ENCODE assay signal across 1 cellular context in the genomic region with DNA sequence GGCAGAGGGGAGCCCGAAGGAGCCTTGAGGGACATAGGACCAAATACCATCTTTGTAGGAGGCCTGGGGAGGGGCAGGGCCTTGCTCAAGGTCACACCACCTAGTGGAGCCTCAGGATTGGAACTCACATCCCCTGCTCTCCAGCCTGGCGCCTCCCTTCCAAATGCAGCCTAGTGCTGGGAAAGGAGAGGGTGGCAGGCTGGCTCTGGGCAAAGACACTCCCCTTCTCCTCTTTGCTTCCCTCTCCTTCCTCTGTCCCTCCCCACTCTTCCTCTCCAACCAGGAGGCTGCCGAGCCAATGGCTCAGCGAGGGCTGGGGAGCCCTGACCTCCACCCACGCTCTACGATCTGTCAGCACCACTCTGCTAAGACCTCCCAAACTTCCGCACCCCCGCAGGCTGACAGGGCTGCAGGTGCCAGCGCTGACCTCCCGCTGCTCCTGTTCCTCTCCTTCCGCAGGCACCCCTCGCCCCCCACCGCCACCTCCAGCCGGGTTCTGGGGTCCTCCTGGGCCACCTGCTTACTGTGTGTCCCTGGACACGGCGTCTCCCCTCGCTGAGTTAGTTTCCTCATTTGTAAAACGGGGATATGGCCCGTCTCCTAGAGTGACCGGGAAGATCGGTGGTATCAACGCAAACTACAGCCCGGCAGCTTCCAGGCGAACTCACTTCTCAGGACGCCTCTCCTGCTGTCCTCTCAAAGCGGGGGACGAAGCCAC.
TF ChIP-seq lines count a peak whose summit lies in the region.

No MANE protein-coding gene starts in this region.

TF ChIP-seq in HepG2, 621 proteins besides CTCF, POLR2A, EP300 and RAD21 (continued from another document and continues in another):
- no peak for TF ChIP-seq KAT2B (IDR thresholded peaks at IDR 0.05; ENCODE audit: borderline replicate concordance, low read depth, low read length)
- TF ChIP-seq, protein P1, sequence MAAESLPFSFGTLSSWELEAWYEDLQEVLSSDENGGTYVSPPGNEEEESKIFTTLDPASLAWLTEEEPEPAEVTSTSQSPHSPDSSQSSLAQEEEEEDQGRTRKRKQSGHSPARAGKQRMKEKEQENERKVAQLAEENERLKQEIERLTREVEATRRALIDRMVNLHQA (CRISPR knock-in tag; IDR thresholded peaks at IDR 0.05), result no peak
- no peak for TF ChIP-seq ARNT2 (CRISPR knock-in tag; IDR thresholded peaks at IDR 0.05; ENCODE audit: low read depth)
- 0 out of 4 replicates have a peak, but pooled peaks of 1 of the 2 experiments have one; percentile 33 for TF ChIP-seq NR2F1 (CRISPR knock-in tag; IDR thresholded peaks at IDR 0.05)
- no peak for TF ChIP-seq ZZZ3 (CRISPR knock-in tag; IDR thresholded peaks at IDR 0.05; ENCODE audit: borderline replicate concordance)
- TF ChIP-seq ZNF24 (IDR thresholded peaks at IDR 0.05), result no peak
- no peak for TF ChIP-seq SIN3A (IDR thresholded peaks at IDR 0.05; ENCODE audit: borderline replicate concordance, low read depth, low read length)
- TF ChIP-seq, protein P2, sequence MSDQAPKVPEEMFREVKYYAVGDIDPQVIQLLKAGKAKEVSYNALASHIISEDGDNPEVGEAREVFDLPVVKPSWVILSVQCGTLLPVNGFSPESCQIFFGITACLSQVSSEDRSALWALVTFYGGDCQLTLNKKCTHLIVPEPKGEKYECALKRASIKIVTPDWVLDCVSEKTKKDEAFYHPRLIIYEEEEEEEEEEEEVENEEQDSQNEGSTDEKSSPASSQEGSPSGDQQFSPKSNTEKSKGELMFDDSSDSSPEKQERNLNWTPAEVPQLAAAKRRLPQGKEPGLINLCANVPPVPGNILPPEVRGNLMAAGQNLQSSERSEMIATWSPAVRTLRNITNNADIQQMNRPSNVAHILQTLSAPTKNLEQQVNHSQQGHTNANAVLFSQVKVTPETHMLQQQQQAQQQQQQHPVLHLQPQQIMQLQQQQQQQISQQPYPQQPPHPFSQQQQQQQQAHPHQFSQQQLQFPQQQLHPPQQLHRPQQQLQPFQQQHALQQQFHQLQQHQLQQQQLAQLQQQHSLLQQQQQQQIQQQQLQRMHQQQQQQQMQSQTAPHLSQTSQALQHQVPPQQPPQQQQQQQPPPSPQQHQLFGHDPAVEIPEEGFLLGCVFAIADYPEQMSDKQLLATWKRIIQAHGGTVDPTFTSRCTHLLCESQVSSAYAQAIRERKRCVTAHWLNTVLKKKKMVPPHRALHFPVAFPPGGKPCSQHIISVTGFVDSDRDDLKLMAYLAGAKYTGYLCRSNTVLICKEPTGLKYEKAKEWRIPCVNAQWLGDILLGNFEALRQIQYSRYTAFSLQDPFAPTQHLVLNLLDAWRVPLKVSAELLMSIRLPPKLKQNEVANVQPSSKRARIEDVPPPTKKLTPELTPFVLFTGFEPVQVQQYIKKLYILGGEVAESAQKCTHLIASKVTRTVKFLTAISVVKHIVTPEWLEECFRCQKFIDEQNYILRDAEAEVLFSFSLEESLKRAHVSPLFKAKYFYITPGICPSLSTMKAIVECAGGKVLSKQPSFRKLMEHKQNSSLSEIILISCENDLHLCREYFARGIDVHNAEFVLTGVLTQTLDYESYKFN (CRISPR knock-in tag; conservative IDR thresholded peaks at IDR 0.05), result peak; percentile 12; the same call in 1 of the 2 replicates
- no peak for TF ChIP-seq ZNF615 (CRISPR knock-in tag; IDR thresholded peaks at IDR 0.05; ENCODE audit: borderline replicate concordance)
- TF ChIP-seq NFKBIZ (CRISPR knock-in tag; IDR thresholded peaks at IDR 0.05), result no peak; the same call in 1 of the 2 replicates
- peak; percentile 41 for TF ChIP-seq PHF8 (CRISPR knock-in tag; IDR thresholded peaks at IDR 0.05)
- no peak for TF ChIP-seq HES4 (CRISPR knock-in tag; IDR thresholded peaks at IDR 0.05; ENCODE audit: borderline replicate concordance)
- TF ChIP-seq, protein P3, sequence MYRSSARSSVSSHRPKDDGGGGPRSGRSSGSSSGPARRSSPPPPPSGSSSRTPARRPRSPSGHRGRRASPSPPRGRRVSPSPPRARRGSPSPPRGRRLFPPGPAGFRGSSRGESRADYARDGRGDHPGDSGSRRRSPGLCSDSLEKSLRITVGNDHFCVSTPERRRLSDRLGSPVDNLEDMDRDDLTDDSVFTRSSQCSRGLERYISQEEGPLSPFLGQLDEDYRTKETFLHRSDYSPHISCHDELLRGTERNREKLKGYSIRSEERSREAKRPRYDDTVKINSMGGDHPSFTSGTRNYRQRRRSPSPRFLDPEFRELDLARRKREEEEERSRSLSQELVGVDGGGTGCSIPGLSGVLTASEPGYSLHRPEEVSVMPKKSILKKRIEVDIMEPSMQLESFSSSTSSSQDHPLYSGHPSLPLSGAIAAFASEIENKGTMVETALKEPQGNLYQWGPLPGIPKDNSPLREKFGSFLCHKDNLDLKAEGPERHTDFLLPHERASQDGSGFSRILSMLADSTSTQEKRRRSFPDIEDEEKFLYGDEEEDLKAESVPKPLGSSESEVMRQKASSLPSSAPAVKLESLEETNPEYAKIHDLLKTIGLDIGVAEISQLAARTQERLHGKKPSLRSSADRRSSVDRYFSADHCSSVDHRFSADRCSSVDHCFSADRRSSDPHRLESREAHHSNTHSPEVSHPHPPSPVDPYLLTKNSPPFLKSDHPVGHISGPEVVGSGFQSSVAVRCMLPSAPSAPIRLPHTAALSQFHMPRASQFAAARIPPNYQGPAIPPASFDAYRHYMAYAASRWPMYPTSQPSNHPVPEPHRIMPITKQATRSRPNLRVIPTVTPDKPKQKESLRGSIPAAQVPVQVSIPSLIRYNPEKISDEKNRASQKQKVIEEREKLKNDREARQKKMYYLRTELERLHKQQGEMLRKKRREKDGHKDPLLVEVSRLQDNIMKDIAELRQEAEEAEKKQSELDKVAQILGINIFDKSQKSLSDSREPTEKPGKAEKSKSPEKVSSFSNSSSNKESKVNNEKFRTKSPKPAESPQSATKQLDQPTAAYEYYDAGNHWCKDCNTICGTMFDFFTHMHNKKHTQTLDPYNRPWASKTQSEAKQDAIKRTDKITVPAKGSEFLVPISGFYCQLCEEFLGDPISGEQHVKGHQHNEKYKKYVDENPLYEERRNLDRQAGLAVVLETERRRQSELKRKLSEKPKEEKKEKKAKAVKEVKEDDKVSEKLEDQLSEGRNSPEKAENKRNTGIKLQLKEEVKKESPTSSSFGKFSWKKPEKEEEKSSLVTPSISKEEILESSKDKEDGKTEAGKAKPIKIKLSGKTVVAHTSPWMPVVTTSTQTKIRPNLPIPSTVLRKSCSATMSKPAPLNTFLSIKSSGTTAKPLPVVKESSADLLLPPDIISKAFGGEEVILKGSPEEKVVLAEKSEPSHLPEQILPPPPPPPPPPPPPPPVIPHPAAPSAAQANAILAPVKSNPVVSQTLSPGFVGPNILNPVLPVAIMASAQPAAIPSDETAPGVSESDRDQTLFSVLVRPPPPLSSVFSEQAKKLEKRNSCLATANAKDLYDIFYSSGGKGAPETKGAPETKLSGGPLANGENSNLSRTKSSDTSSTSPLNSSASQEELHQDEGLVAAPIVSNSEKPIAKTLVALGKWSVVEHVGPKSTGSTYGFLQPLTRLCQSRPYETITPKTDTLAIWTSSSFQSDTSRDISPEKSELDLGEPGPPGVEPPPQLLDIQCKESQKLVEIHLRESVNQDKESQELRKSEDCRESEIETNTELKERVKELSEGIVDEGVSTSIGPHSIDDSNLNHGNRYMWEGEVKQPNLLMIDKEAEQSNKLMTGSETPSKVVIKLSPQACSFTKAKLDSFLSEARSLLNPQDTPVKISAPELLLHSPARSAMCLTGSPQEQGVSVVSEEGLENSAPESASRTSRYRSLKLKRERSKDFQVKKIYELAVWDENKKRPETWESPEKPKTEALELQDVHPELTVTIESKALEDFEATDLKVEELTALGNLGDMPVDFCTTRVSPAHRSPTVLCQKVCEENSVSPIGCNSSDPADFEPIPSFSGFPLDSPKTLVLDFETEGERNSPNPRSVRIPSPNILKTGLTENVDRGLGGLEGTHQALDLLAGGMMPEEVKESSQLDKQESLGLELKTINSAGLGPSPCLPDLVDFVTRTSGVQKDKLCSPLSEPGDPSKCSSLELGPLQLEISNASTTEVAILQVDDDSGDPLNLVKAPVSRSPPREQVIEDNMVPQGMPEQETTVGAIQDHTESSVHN (CRISPR knock-in tag; IDR thresholded peaks at IDR 0.05), result no peak
- TF ChIP-seq, protein P4, sequence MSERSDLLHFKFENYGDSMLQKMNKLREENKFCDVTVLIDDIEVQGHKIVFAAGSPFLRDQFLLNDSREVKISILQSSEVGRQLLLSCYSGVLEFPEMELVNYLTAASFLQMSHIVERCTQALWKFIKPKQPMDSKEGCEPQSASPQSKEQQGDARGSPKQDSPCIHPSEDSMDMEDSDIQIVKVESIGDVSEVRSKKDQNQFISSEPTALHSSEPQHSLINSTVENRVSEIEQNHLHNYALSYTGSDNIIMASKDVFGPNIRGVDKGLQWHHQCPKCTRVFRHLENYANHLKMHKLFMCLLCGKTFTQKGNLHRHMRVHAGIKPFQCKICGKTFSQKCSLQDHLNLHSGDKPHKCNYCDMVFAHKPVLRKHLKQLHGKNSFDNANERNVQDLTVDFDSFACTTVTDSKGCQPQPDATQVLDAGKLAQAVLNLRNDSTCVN (CRISPR knock-in tag; IDR thresholded peaks at IDR 0.05; ENCODE audit: borderline replicate concordance), result no peak; the same call in 1 of the 2 replicates
- TF ChIP-seq, protein P5, sequence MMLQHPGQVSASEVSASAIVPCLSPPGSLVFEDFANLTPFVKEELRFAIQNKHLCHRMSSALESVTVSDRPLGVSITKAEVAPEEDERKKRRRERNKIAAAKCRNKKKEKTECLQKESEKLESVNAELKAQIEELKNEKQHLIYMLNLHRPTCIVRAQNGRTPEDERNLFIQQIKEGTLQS (CRISPR knock-in tag; IDR thresholded peaks at IDR 0.05), result no peak
- no peak for TF ChIP-seq ZNF251 (CRISPR knock-in tag; IDR thresholded peaks at IDR 0.05)
- TF ChIP-seq, protein P6, sequence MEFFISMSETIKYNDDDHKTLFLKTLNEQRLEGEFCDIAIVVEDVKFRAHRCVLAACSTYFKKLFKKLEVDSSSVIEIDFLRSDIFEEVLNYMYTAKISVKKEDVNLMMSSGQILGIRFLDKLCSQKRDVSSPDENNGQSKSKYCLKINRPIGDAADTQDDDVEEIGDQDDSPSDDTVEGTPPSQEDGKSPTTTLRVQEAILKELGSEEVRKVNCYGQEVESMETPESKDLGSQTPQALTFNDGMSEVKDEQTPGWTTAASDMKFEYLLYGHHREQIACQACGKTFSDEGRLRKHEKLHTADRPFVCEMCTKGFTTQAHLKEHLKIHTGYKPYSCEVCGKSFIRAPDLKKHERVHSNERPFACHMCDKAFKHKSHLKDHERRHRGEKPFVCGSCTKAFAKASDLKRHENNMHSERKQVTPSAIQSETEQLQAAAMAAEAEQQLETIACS (CRISPR knock-in tag; IDR thresholded peaks at IDR 0.05), result no peak
- TF ChIP-seq PAX8 (CRISPR knock-in tag; IDR thresholded peaks at IDR 0.05; ENCODE audit: borderline replicate concordance), result no peak
- TF ChIP-seq CHCHD3 (CRISPR knock-in tag; IDR thresholded peaks at IDR 0.05), result no peak
- no peak for TF ChIP-seq YEATS4 (CRISPR knock-in tag; IDR thresholded peaks at IDR 0.05; ENCODE audit: borderline replicate concordance)
- no peak for TF ChIP-seq TBP (CRISPR knock-in tag; IDR thresholded peaks at IDR 0.05)
- no peak for TF ChIP-seq PRPF4 (IDR thresholded peaks at IDR 0.05; ENCODE audit: low read depth, low read length, poor library complexity, severe bottlenecking)
- TF ChIP-seq ZNF7 (CRISPR knock-in tag; IDR thresholded peaks at IDR 0.05), result no peak
- TF ChIP-seq ZNF768 (CRISPR knock-in tag; IDR thresholded peaks at IDR 0.05), result no peak; the same call in 1 of the 2 replicates
- TF ChIP-seq, protein P7, sequence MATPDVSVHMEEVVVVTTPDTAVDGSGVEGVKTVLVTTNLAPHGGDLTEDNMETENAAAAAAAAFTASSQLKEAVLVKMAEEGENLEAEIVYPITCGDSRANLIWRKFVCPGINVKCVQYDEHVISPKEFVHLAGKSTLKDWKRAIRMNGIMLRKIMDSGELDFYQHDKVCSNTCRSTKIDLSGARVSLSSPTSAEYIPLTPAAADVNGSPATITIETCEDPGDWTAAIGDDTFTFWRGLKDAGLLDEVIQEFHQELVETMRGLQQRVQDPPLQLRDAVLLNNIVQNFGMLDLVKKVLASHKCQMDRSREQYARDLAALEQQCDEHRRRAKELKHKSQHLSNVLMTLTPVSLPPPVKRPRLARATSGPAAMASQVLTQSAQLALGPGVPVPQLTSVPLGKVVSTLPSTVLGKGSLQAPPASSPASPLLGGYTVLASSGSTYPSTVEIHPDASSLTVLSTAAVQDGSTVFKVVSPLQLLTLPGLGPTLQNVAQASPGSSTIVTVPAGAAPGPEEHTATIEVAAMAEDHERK (CRISPR knock-in tag; IDR thresholded peaks at IDR 0.05; ENCODE audit: low read depth), result no peak
- no peak for TF ChIP-seq ZNF672 (CRISPR knock-in tag; IDR thresholded peaks at IDR 0.05)
- TF ChIP-seq MIER3 (CRISPR knock-in tag; IDR thresholded peaks at IDR 0.05; ENCODE audit: borderline replicate concordance), result no peak; the same call in 1 of the 2 replicates
- TF ChIP-seq, protein P8, sequence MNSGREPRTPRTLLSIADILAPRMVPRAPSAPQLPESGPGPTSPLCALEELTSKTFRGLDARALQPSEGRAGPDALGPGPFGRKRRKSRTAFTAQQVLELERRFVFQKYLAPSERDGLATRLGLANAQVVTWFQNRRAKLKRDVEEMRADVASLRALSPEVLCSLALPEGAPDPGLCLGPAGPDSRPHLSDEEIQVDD (CRISPR knock-in tag; IDR thresholded peaks at IDR 0.05; ENCODE audit: borderline replicate concordance), result no peak
- TF ChIP-seq FOXP1 (IDR thresholded peaks at IDR 0.05), result no peak
- TF ChIP-seq FOXP1 (CRISPR knock-in tag; IDR thresholded peaks at IDR 0.05), result no peak
- TF ChIP-seq FOXA1 (IDR thresholded peaks at IDR 0.05), result no peak
- TF ChIP-seq FOXA1 (CRISPR knock-in tag; IDR thresholded peaks at IDR 0.05), result no peak
- TF ChIP-seq ATRX (CRISPR knock-in tag; IDR thresholded peaks at IDR 0.05; ENCODE audit: borderline replicate concordance), result no peak
- TF ChIP-seq HDAC2 (CRISPR knock-in tag; IDR thresholded peaks at IDR 0.05), result no peak; the same call in none of the 2 replicates
- no peak for TF ChIP-seq FLYWCH1 (CRISPR knock-in tag; IDR thresholded peaks at IDR 0.05)
- TF ChIP-seq BRCA1 (CRISPR knock-in tag; IDR thresholded peaks at IDR 0.05), result no peak
- TF ChIP-seq NCOR1 (IDR thresholded peaks at IDR 0.05; ENCODE audit: borderline replicate concordance, low read length), result no peak
- TF ChIP-seq, protein P9, sequence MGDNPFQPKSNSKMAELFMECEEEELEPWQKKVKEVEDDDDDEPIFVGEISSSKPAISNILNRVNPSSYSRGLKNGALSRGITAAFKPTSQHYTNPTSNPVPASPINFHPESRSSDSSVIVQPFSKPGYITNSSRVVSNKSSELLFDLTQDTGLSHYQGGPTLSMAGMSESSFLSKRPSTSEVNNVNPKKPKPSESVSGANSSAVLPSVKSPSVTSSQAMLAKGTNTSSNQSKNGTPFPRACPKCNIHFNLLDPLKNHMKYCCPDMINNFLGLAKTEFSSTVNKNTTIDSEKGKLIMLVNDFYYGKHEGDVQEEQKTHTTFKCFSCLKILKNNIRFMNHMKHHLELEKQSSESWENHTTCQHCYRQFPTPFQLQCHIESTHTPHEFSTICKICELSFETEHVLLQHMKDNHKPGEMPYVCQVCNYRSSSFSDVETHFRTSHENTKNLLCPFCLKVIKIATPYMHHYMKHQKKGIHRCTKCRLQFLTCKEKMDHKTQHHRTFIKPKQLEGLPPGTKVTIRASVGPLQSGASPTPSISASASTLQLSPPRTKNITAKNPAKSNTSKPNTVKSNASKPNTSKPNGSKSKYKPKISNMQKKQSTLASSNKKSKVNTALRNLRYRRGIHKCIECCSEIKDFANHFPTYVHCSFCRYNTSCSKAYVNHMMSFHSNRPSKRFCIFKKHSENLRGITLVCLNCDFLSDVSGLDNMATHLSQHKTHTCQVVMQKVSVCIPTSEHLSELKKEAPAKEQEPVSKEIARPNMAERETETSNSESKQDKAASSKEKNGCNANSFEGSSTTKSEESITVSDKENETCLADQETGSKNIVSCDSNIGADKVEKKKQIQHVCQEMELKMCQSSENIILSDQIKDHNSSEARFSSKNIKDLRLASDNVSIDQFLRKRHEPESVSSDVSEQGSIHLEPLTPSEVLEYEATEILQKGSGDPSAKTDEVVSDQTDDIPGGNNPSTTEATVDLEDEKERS (CRISPR knock-in tag; IDR thresholded peaks at IDR 0.05), result no peak
- TF ChIP-seq MZF1 (CRISPR knock-in tag; IDR thresholded peaks at IDR 0.05; ENCODE audit: borderline replicate concordance), result no peak
